Comparison of ENCODE assay signal across 17 cellular contexts in the genomic region with DNA sequence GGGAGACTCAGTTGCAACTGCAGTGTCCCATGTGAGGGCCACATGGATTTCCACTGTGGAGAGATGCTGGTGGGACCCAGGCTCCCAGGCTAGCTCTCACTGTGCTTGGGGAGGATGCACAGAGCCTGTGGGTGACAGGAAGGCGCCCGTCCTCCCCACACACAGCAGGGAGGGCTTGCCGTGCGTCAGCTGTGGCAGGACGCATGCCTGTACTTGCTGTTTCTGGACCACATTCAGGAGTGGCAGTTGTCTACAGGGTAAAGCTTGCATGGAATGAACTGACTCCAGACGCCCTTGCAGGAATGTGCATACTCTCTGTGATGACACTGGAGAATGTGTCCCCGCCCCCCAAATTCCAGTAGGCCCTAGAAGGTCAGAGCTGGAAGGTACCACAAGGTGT.
DNase-seq lines count a peak whose midpoint lies in the region; ATAC-seq and TF ChIP-seq lines count a peak whose summit lies in the region.
"Had no signal": no experiment of that assay in that cellular context is flagged by ENCODE, and none has a peak within 500 bp of the region (broad histone marks: within the 10 kb centered on the region; RNA-seq: fewer than 3 reads in every experiment).

No MANE protein-coding gene starts in this region.

- H3K4ac ChIP-seq in IMR-90 (ENCODE audit: low read depth, low read length), result no peak overlapping the region
- H3K4ac ChIP-seq in mesendoderm (ENCODE audit: low read depth, low read length), result no peak overlapping the region

- no peaks in the 10 kb centered on the region for H3K9me3 Mint-ChIP-seq in Caco-2 (ENCODE audit: unreplicated experiment)
- no peaks in the 10 kb centered on the region for H3K9me3 Mint-ChIP-seq in endodermal cell
- H3K9me3 Mint-ChIP-seq: activated B cell treated with CpG ODN at 0.5 μM for 24 hours, immature natural killer cell had no signal

- no peak overlapping the region for H2AK9ac ChIP-seq in IMR-90 (replicated peaks; ENCODE audit: low read depth, low read length, poor library complexity)

- intact Hi-C loops in Caco-2 (cut with micrococcal nuclease; ENCODE audit: unreplicated experiment), result loop anchor here (1.0 kb wide), 1 partner anchor 10 kb away; no protein-coding TSS in a partner anchor
- intact Hi-C loops in IMR-90 (cut with micrococcal nuclease), result no loop called here

- POLR2A ChIA-PET in Caco-2 (lab: Charles Lee), result no interaction called here
- POLR2A ChIA-PET in IMR-90 (lab: Charles Lee; ENCODE audit: unreplicated experiment), result no interaction called here
- POLR2A ChIA-PET in HEK293T (lab: Yijun Ruan, JAX), result no interaction called here

- H2BK120ac ChIP-seq in IMR-90 (ENCODE audit: low read depth, low read length) (no peak overlapping the region), mesendoderm (ENCODE audit: low read depth, low read length) (no peak overlapping the region)

- H3K27ac Mint-ChIP-seq in Caco-2 (ENCODE audit: unreplicated experiment), result no peak overlapping the region
- H3K27ac Mint-ChIP-seq in endodermal cell, result no peak overlapping the region
- H3K27ac Mint-ChIP-seq: activated B cell treated with CpG ODN at 0.5 μM for 24 hours, B cell, immature natural killer cell had no signal

- H3K36me3 Mint-ChIP-seq in Caco-2 (ENCODE audit: insufficient read depth, unreplicated experiment), result peaks cover 25% of the 10 kb centered on the region
- H3K36me3 Mint-ChIP-seq in endodermal cell (ENCODE audit: low read depth), result no peaks in the 10 kb centered on the region

- H4K8ac ChIP-seq in IMR-90 (ENCODE audit: low read depth in 2 of 2, low read length in 2 of 2) (no peak overlapping the region), mesendoderm (ENCODE audit: low read depth, low read length) (no peak overlapping the region)

- BruUV-seq in Caco-2 (replicated peaks; lab: Mats Ljungman, UMichigan) (no TSS peak), IMR-90 (replicated peaks; lab: Mats Ljungman, UMichigan) (no TSS peak)

- dilution Hi-C loops in IMR-90 (cut with HindIII; ENCODE audit: low sequenced_read_pairs, unreplicated experiment), result no loop called here

- ATAC-seq in IMR-90 (ENCODE audit: low read depth), result peak; percentile 62
- no peak for ATAC-seq in GM19455 (IDR thresholded peaks at IDR 0.05; ENCODE audit: unreplicated experiment)
- ATAC-seq: K562 had no signal

- DNase-seq in Caco-2 (peak; percentile 62 to 75), IMR-90 (peak; percentile 18), endodermal cell (peak; percentile 62), mesendoderm (peak; percentile 65), HEK293T (ENCODE audit: extremely low spot score) (no peak), NCI-H748 (lab: John Stamatoyannopoulos, UW; ENCODE audit: unreplicated experiment) (no peak)
- DNase-seq in stimulated activated CD4-positive, alpha-beta T cell treated with anti-CD3 and anti-CD28 coated beads, Interleukin-15, amount 100 ng/mL, for 24 hours, result no peak
- DNase-seq: activated B cell treated with CpG ODN at 0.5 μM for 24 hours; amniotic stem cell; immature natural killer cell; NCI-H1048; stimulated activated CD4-positive, alpha-beta T cell treated with anti-CD3 and anti-CD28 coated beads, Interleukin-4, amount 100 ng/mL, for 4 hours; T-helper 1 cell; testis had no signal

- H3K27me3 Mint-ChIP-seq in Caco-2 (ENCODE audit: insufficient read depth, unreplicated experiment), result no peaks in the 10 kb centered on the region
- H3K27me3 Mint-ChIP-seq in endodermal cell (ENCODE audit: insufficient read depth), result peaks cover 3% of the 10 kb centered on the region

- no peak overlapping the region for H2AK5ac ChIP-seq in IMR-90 (ENCODE audit: low read depth, low read length)
- H2AK5ac ChIP-seq in mesendoderm (ENCODE audit: low read length), result no peak overlapping the region

- TF ChIP-seq POLR2A in IMR-90 (IDR thresholded peaks at IDR 0.05; ENCODE audit: low read depth, low read length), result no peak

- CTCF ChIA-PET in Caco-2 (lab: Charles Lee) (no interaction called here), IMR-90 (lab: Yijun Ruan, JAX) (no interaction called here), HEK293T (lab: Yijun Ruan, JAX) (no interaction called here)

- no peak overlapping the region for H3K56ac ChIP-seq in IMR-90 (ENCODE audit: extremely low read depth, insufficient read depth, low read length)
- H3K56ac ChIP-seq in mesendoderm (ENCODE audit: low read length), result no peak overlapping the region

- TF ChIP-seq RAD21 in IMR-90 (IDR thresholded peaks at IDR 0.05; ENCODE audit: low read length), result no peak

- H3K4me1 Mint-ChIP-seq in Caco-2 (ENCODE audit: low read depth, unreplicated experiment) (peaks cover 8% of the 10 kb centered on the region), endodermal cell (peaks cover 2% of the 10 kb centered on the region)
- H3K4me1 Mint-ChIP-seq: activated B cell treated with CpG ODN at 0.5 μM for 24 hours, B cell had no signal

- H3K36me3 ChIP-seq in Caco-2 (ENCODE audit: control insufficient read depth, insufficient read depth, low read length), result no peaks in the 10 kb centered on the region; the same call in 1 of the 2 replicates
- no peaks in the 10 kb centered on the region for H3K36me3 ChIP-seq in IMR-90 (ENCODE audit: control insufficient read depth, insufficient read depth, low read length)
- no peaks in the 10 kb centered on the region for H3K36me3 ChIP-seq in endodermal cell (ENCODE audit: control insufficient read depth, insufficient read depth, low read length)
- H3K36me3 ChIP-seq in mesendoderm (ENCODE audit: control insufficient read depth, insufficient read depth, low read length), result no peaks in the 10 kb centered on the region

- TF ChIP-seq CTCF in Caco-2 (IDR thresholded peaks at IDR 0.05; ENCODE audit: insufficient read depth in 1 of 2, low read depth in 1 of 2, low read length in 1 of 2, severe bottlenecking in 1 of 2, unreplicated experiment in 1 of 2) (no peak), IMR-90 (conservative IDR thresholded peaks at IDR 0.05; ENCODE audit: low read depth, low read length) (no peak), endodermal cell (conservative IDR thresholded peaks at IDR 0.05) (no peak)

- no peak overlapping the region for H3K4me3 ChIP-seq in Caco-2 (ENCODE audit: low read depth, low read length)
- no peak overlapping the region for H3K4me3 ChIP-seq in IMR-90 (ENCODE audit: insufficient read depth, low read depth, low read length)
- H3K4me3 ChIP-seq in endodermal cell (ENCODE audit: low read length), result no peak overlapping the region
- no peak overlapping the region for H3K4me3 ChIP-seq in mesendoderm (ENCODE audit: low read length)
- H3K4me3 ChIP-seq: K562, testis had no signal

- H2BK5ac ChIP-seq in IMR-90 (ENCODE audit: low read depth, low read length, poor library complexity, severe bottlenecking) (no peak overlapping the region), mesendoderm (ENCODE audit: low read length) (no peak overlapping the region)

- no peaks in the 10 kb centered on the region for H3K79me2 ChIP-seq in mesendoderm (ENCODE audit: control insufficient read depth, insufficient read depth, low read length)

- H3K4me3 Mint-ChIP-seq in Caco-2 (ENCODE audit: unreplicated experiment) (no peak overlapping the region), endodermal cell (no peak overlapping the region)
- H3K4me3 Mint-ChIP-seq: activated B cell treated with CpG ODN at 0.5 μM for 24 hours, B cell, immature natural killer cell had no signal

- no peak overlapping the region for H3K18ac ChIP-seq in IMR-90 (ENCODE audit: low read depth, low read length)
- H3K18ac ChIP-seq in mesendoderm (ENCODE audit: low read length), result no peak overlapping the region

- H4K20me1 ChIP-seq in IMR-90 (ENCODE audit: insufficient read depth, low read length), result no peaks in the 10 kb centered on the region; the same call in 1 of the 2 replicates

- peaks cover 4% of the 10 kb centered on the region; the same call in 1 of the 2 replicates for H3K9me1 ChIP-seq in IMR-90 (ENCODE audit: insufficient read depth, low read length)

- H3K23ac ChIP-seq in IMR-90 (ENCODE audit: low read depth, low read length) (no peak overlapping the region), mesendoderm (ENCODE audit: low read length) (no peak overlapping the region)

- H2AFZ ChIP-seq in IMR-90 (replicated peaks; ENCODE audit: low read length, poor library complexity), result peak overlapping the region; percentile 76

- no peak overlapping the region for H3K27ac ChIP-seq in IMR-90 (ENCODE audit: insufficient read depth, low read length)
- H3K27ac ChIP-seq in endodermal cell (ENCODE audit: low read depth, low read length), result no peak overlapping the region
- H3K27ac ChIP-seq in mesendoderm (ENCODE audit: low read depth, low read length), result no peak overlapping the region
- H3K27ac ChIP-seq: testis had no signal

- H3K79me1 ChIP-seq in IMR-90 (ENCODE audit: low read depth in 1 of 2, low read length in 2 of 2) (no peaks in the 10 kb centered on the region), mesendoderm (ENCODE audit: low read length) (no peaks in the 10 kb centered on the region)

- H4K5ac ChIP-seq in IMR-90 (ENCODE audit: low read depth, low read length) (no peak overlapping the region), mesendoderm (ENCODE audit: low read length) (no peak overlapping the region)

- in situ Hi-C loops in IMR-90 (cut with MboI; ENCODE audit: low sequenced_read_pairs), result no loop called here

- no CpG with 5 or more reads among the region's 7 CpGs for WGBS in IMR-90 (ENCODE audit: extremely low coverage in 2 of 2, insufficient read length in 1 of 2), 2 experiments
- WGBS in endodermal cell (ENCODE audit: insufficient coverage in 1 of 2, insufficient read length in 1 of 2), 2 experiments, result 90 to 94% methylated on average over 7 of the region's 7 CpGs
- WGBS in mesendoderm (ENCODE audit: extremely low coverage, insufficient coverage, low lambda C conversion rate), result no CpG with 5 or more reads among the region's 7 CpGs

- no peak overlapping the region for H2BK20ac ChIP-seq in IMR-90 (ENCODE audit: low read depth, low read length)

- H3K9ac ChIP-seq in IMR-90 (ENCODE audit: low read depth, low read length) (no peak overlapping the region), endodermal cell (ENCODE audit: extremely low read depth, low read length, poor library complexity, severe bottlenecking) (no peak overlapping the region), mesendoderm (ENCODE audit: low read length) (no peak overlapping the region)

- peaks cover 11% of the 10 kb centered on the region for H3K4me1 ChIP-seq in Caco-2
- H3K4me1 ChIP-seq in IMR-90 (ENCODE audit: control insufficient read depth, insufficient read depth, low read length), result peaks cover 2% of the 10 kb centered on the region; the same call in 1 of the 2 replicates
- no peaks in the 10 kb centered on the region for H3K4me1 ChIP-seq in endodermal cell (ENCODE audit: control insufficient read depth, insufficient read depth, low read length)
- H3K4me1 ChIP-seq in mesendoderm (ENCODE audit: control insufficient read depth, low read depth, low read length), result no peaks in the 10 kb centered on the region

- H3K14ac ChIP-seq in IMR-90 (replicated peaks; ENCODE audit: low read depth, low read length), result no peak overlapping the region

- H4K91ac ChIP-seq in IMR-90 (ENCODE audit: insufficient read depth, low read depth, low read length), result no peak overlapping the region

- H3K4me2 ChIP-seq in IMR-90 (ENCODE audit: low read depth, low read length) (no peak overlapping the region), mesendoderm (ENCODE audit: low read length) (no peak overlapping the region)

- H2BK15ac ChIP-seq in IMR-90 (ENCODE audit: low read depth, low read length) (no peak overlapping the region), mesendoderm (replicated peaks; ENCODE audit: low read depth) (no peak overlapping the region)

- H3K9me3 ChIP-seq in Caco-2 (no peaks in the 10 kb centered on the region), IMR-90 (ENCODE audit: control insufficient read depth, insufficient read depth, low read length) (no peaks in the 10 kb centered on the region), endodermal cell (ENCODE audit: control insufficient read depth, low read length) (no peaks in the 10 kb centered on the region)
- H3K9me3 ChIP-seq: testis had no signal

- H3K27me3 ChIP-seq in Caco-2 (replicated peaks; ENCODE audit: control insufficient read depth, insufficient read depth, low read length) (no peaks in the 10 kb centered on the region), IMR-90 (ENCODE audit: control insufficient read depth, insufficient read depth, low read length) (peaks cover 6% of the 10 kb centered on the region), endodermal cell (ENCODE audit: control insufficient read depth, insufficient read depth, low read length, poor library complexity, severe bottlenecking) (no peaks in the 10 kb centered on the region), mesendoderm (ENCODE audit: insufficient read depth, low read length, poor library complexity) (no peaks in the 10 kb centered on the region)
- H3K27me3 ChIP-seq: testis had no signal

Comparison
In these comparisons a context has a peak if more than half of its experiments do, and no peak if none do; other contexts are left out.
1. DNase-seq: peak in Caco-2 (2 of 2), IMR-90 (single experiment), endodermal cell (single experiment) and mesendoderm (single experiment); none in stimulated activated CD4-positive, alpha-beta T cell treated with anti-CD3 and anti-CD28 coated beads, Interleukin-15, amount 100 ng/mL, for 24 hours (single experiment), HEK293T (single experiment) and NCI-H748 (single experiment).